In genomic region chr2:33583194-33583938, GRCh38 we compare ENCODE assay signal across 8 cellular contexts. TPM values are rescaled to one million over a fixed set of nuclear protein-coding genes. Genes with fewer than 3 reads are reported as not detected.
DNase-seq lines count a peak whose midpoint lies in the region; ATAC-seq and TF ChIP-seq lines count a peak whose summit lies in the region.

No MANE protein-coding gene starts in this region.

- peak; percentile 60 for ATAC-seq in GM19023 (IDR thresholded peaks at IDR 0.05; ENCODE audit: unreplicated experiment)
- peak; percentile 82 for ATAC-seq in WTC11
- peak; percentile 76 for ATAC-seq in sciatic nerve
- ATAC-seq in HG02571 (IDR thresholded peaks at IDR 0.05; ENCODE audit: unreplicated experiment): no peak
- ATAC-seq in GM19455 (IDR thresholded peaks at IDR 0.05; ENCODE audit: unreplicated experiment): no peak

- TF ChIP-seq CTCF in LNCAP (IDR thresholded peaks at IDR 0.05) (peak; percentile 78), WTC11 (IDR thresholded peaks at IDR 0.05) (peak; percentile 53)

- DNase-seq in DMS 273 (lab: John Stamatoyannopoulos, UW; ENCODE audit: unreplicated experiment): peak; percentile 58
- DNase-seq in WTC11 (ENCODE audit: low spot score): no peak
- DNase-seq in glomerular visceral epithelial cell (ENCODE audit: extremely low spot score): peak; percentile 20
- DNase-seq in sciatic nerve (ENCODE audit: low spot score): no peak

- intact Hi-C loops in sciatic nerve (cut with DNase I): no loop called here

- peaks cover 30% of the 10 kb centered on the region for H3K36me3 Mint-ChIP-seq in WTC11

- peak overlapping the region; percentile 95 for H3K27ac Mint-ChIP-seq in WTC11

- CTCF ChIA-PET in WTC11 (lab: Charles Lee): interaction anchor here (0.8 to 2.0 kb wide), 23 partner anchors 9 to 810 kb away, joined by 3 to 19 read pairs (median 5); partner anchors contain the start of genes FAM98A and RASGRP3

- peaks cover 52% of the 10 kb centered on the region for H3K4me1 Mint-ChIP-seq in WTC11

- H3K27me3 Mint-ChIP-seq in WTC11 (ENCODE audit: low read depth): no peaks in the 10 kb centered on the region

- POLR2A ChIA-PET in WTC11 (lab: Charles Lee): no interaction called here

- H3K9me3 Mint-ChIP-seq in WTC11: peaks cover 6% of the 10 kb centered on the region

- H3K4me3 Mint-ChIP-seq in WTC11: peak overlapping the region; percentile 8

TF ChIP-seq in WTC11, 78 proteins besides CTCF, POLR2A, EP300 and RAD21:
- no peak for TF ChIP-seq ATF2 (CRISPR knock-in tag; IDR thresholded peaks at IDR 0.05; ENCODE audit: borderline replicate concordance, low read depth)
- TF ChIP-seq ELF4 (CRISPR knock-in tag; IDR thresholded peaks at IDR 0.05; ENCODE audit: low read depth): no peak
- TF ChIP-seq, protein P1, sequence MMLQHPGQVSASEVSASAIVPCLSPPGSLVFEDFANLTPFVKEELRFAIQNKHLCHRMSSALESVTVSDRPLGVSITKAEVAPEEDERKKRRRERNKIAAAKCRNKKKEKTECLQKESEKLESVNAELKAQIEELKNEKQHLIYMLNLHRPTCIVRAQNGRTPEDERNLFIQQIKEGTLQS (CRISPR knock-in tag; conservative IDR thresholded peaks at IDR 0.05): no peak
- no peak for TF ChIP-seq ZNF281 (CRISPR knock-in tag; IDR thresholded peaks at IDR 0.05)
- no peak for TF ChIP-seq ZBTB21 (CRISPR knock-in tag; IDR thresholded peaks at IDR 0.05; ENCODE audit: borderline replicate concordance)
- TF ChIP-seq, protein P2, sequence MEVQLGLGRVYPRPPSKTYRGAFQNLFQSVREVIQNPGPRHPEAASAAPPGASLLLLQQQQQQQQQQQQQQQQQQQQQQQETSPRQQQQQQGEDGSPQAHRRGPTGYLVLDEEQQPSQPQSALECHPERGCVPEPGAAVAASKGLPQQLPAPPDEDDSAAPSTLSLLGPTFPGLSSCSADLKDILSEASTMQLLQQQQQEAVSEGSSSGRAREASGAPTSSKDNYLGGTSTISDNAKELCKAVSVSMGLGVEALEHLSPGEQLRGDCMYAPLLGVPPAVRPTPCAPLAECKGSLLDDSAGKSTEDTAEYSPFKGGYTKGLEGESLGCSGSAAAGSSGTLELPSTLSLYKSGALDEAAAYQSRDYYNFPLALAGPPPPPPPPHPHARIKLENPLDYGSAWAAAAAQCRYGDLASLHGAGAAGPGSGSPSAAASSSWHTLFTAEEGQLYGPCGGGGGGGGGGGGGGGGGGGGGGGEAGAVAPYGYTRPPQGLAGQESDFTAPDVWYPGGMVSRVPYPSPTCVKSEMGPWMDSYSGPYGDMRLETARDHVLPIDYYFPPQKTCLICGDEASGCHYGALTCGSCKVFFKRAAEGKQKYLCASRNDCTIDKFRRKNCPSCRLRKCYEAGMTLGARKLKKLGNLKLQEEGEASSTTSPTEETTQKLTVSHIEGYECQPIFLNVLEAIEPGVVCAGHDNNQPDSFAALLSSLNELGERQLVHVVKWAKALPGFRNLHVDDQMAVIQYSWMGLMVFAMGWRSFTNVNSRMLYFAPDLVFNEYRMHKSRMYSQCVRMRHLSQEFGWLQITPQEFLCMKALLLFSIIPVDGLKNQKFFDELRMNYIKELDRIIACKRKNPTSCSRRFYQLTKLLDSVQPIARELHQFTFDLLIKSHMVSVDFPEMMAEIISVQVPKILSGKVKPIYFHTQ (CRISPR knock-in tag; IDR thresholded peaks at IDR 0.05): no peak
- TF ChIP-seq SMAD3 (CRISPR knock-in tag; IDR thresholded peaks at IDR 0.05; ENCODE audit: borderline replicate concordance): no peak
- TF ChIP-seq ZNF232 (CRISPR knock-in tag; IDR thresholded peaks at IDR 0.05): no peak
- TF ChIP-seq SOX15 (CRISPR knock-in tag; IDR thresholded peaks at IDR 0.05): no peak
- no peak for TF ChIP-seq ESRRA (CRISPR knock-in tag; IDR thresholded peaks at IDR 0.05; ENCODE audit: borderline replicate concordance)
- TF ChIP-seq ZNF121 (CRISPR knock-in tag; IDR thresholded peaks at IDR 0.05): no peak
- no peak for TF ChIP-seq NFYB (CRISPR knock-in tag; conservative IDR thresholded peaks at IDR 0.05; ENCODE audit: low read depth)
TF ChIP-seq in WTC11: peak in this region for 0.

RNA-seq across cellular contexts. Expression of gene FAM98A, which starts 15.7 kb away (rescaled TPM):
- total RNA-seq in WTC11 (2021) (66.3 to 91.1 TPM (median 78.4 TPM) in 3 replicates), sciatic nerve (48.1 TPM)

Comparison
In these comparisons a context has a peak if more than half of its experiments do, and no peak if none do; other contexts are left out.
1. DNase-seq: peak in DMS 273 (single experiment) and glomerular visceral epithelial cell (single experiment); none in WTC11 (single experiment) and sciatic nerve (single experiment).
2. ATAC-seq: peak in GM19023 (single experiment), WTC11 (single experiment) and sciatic nerve (single experiment); none in HG02571 (single experiment) and GM19455 (single experiment).